8 cellular contexts compared by ENCODE assay signal in genomic region chr5:119274767-119275130, GRCh38.
DNase-seq lines count a peak whose midpoint lies in the region; ATAC-seq, FAIRE-seq and TF ChIP-seq lines count a peak whose summit lies in the region.

No MANE protein-coding gene starts in this region.

- no peak overlapping the region for H3K4ac ChIP-seq in neuronal stem cell (ENCODE audit: low read length)

- ATAC-seq in HG02852 (IDR thresholded peaks at IDR 0.05; ENCODE audit: unreplicated experiment) (peak; percentile 40), HG03097 (IDR thresholded peaks at IDR 0.05; ENCODE audit: low FRiP score, unreplicated experiment) (no peak), upper lobe of right lung (no peak)

- H3K4me3 ChIP-seq in SU-DHL-6 (ENCODE audit: insufficient read depth, low read length, poor library complexity, severe bottlenecking) = peak overlapping the region; percentile 39
- H3K4me3 ChIP-seq in hepatocyte = no peak overlapping the region
- no peak overlapping the region for H3K4me3 ChIP-seq in upper lobe of right lung
- no peak overlapping the region for H3K4me3 ChIP-seq in neuronal stem cell (ENCODE audit: low read length in 2 of 2)

- intact Hi-C loops in upper lobe of right lung (cut with DNase I) = no loop called here

- no peak overlapping the region for H3K14ac ChIP-seq in neuronal stem cell (ENCODE audit: low read length)

- peaks cover 59% of the 10 kb centered on the region for H3F3A ChIP-seq in SU-DHL-6 (ENCODE audit: insufficient read depth)

- peak overlapping the region; percentile 85 for H3K4me2 ChIP-seq in SU-DHL-6 (ENCODE audit: low read depth, low read length, poor library complexity, severe bottlenecking)
- peak overlapping the region; percentile 11 for H3K4me2 ChIP-seq in hepatocyte
- H3K4me2 ChIP-seq in neuronal stem cell (ENCODE audit: insufficient read depth, low read length, poor library complexity, severe bottlenecking) = no peak overlapping the region

- no peak overlapping the region for H2BK15ac ChIP-seq in neuronal stem cell (ENCODE audit: low read length)

- H2BK12ac ChIP-seq in neuronal stem cell (ENCODE audit: low read length) = no peak overlapping the region

- H3K27me3 ChIP-seq in SU-DHL-6 (ENCODE audit: low read length) (no peaks in the 10 kb centered on the region), hepatocyte (no peaks in the 10 kb centered on the region), upper lobe of right lung (no peaks in the 10 kb centered on the region), neuronal stem cell (ENCODE audit: control insufficient read depth in 3 of 3, insufficient read depth in 3 of 3, low read depth in 1 of 3, low read length in 3 of 3) (no peaks in the 10 kb centered on the region)

- TF ChIP-seq CTCF in SU-DHL-6 (IDR thresholded peaks at IDR 0.05; ENCODE audit: insufficient read depth, low read length, poor library complexity, severe bottlenecking) = no peak
- TF ChIP-seq CTCF in hepatocyte (IDR thresholded peaks at IDR 0.05; ENCODE audit: poor library complexity) = no peak
- TF ChIP-seq CTCF in upper lobe of right lung (IDR thresholded peaks at IDR 0.05) = no peak

- no peak overlapping the region for H2AK5ac ChIP-seq in neuronal stem cell (ENCODE audit: low read depth, low read length)

- no peak overlapping the region for H2BK5ac ChIP-seq in neuronal stem cell (ENCODE audit: low read length)

- H3K27ac ChIP-seq in SU-DHL-6 (ENCODE audit: low read depth, low read length) (peak overlapping the region; percentile 96), hepatocyte (peak overlapping the region; percentile 78), upper lobe of right lung (no peak overlapping the region), neuronal stem cell (replicated peaks; ENCODE audit: low read length) (no peak overlapping the region)

- DNase-seq in GM18507 (ENCODE audit: extremely low spot score, insufficient read length, low read depth) (no peak), hepatocyte (ENCODE audit: low spot score) (no peak), NCI-H446 (lab: John Stamatoyannopoulos, UW) (no peak), upper lobe of right lung (no peak), neuronal stem cell (ENCODE audit: low spot score) (no peak)

- H2BK120ac ChIP-seq in neuronal stem cell (ENCODE audit: low read depth, low read length) = no peak overlapping the region

- H3K9ac ChIP-seq in SU-DHL-6 (ENCODE audit: low read length) (peak overlapping the region; percentile 88), neuronal stem cell (ENCODE audit: low read depth, low read length, poor library complexity) (no peak overlapping the region)

- no peaks in the 10 kb centered on the region for H3K36me3 ChIP-seq in SU-DHL-6 (ENCODE audit: low read length)
- no peaks in the 10 kb centered on the region for H3K36me3 ChIP-seq in hepatocyte (replicated peaks; ENCODE audit: insufficient read depth, low read depth)
- no peaks in the 10 kb centered on the region for H3K36me3 ChIP-seq in upper lobe of right lung
- H3K36me3 ChIP-seq in neuronal stem cell (replicated peaks in 1 of 2; ENCODE audit: control insufficient read depth in 2 of 2, insufficient read depth in 2 of 2, low read length in 2 of 2) = no peaks in the 10 kb centered on the region

- H3K79me1 ChIP-seq in neuronal stem cell (ENCODE audit: low read depth, low read length) = no peaks in the 10 kb centered on the region

- no peak overlapping the region for H3K18ac ChIP-seq in neuronal stem cell (ENCODE audit: low read length)

- H4K20me1 ChIP-seq in SU-DHL-6 (ENCODE audit: low read depth, low read length) (no peaks in the 10 kb centered on the region; the same call in 1 of the 2 replicates), hepatocyte (ENCODE audit: insufficient read depth, poor library complexity, severe bottlenecking) (no peaks in the 10 kb centered on the region)

- no peak overlapping the region for H3K23ac ChIP-seq in neuronal stem cell (ENCODE audit: low read depth, low read length, poor library complexity)

- no peak overlapping the region for H4K91ac ChIP-seq in neuronal stem cell (ENCODE audit: low read depth, low read length, poor library complexity)

- no peaks in the 10 kb centered on the region for H3K9me3 ChIP-seq in SU-DHL-6 (ENCODE audit: insufficient read depth, low read length)
- no peaks in the 10 kb centered on the region for H3K9me3 ChIP-seq in hepatocyte (ENCODE audit: low read depth)
- no peaks in the 10 kb centered on the region for H3K9me3 ChIP-seq in upper lobe of right lung
- H3K9me3 ChIP-seq in neuronal stem cell (replicated peaks in 1 of 2; ENCODE audit: control insufficient read depth in 2 of 2, insufficient read depth in 1 of 2, low read depth in 1 of 2, low read length in 2 of 2) = no peaks in the 10 kb centered on the region

- H2AFZ ChIP-seq in SU-DHL-6 (ENCODE audit: low read depth, low read length, severe bottlenecking) = no peak overlapping the region
- H2AFZ ChIP-seq in hepatocyte = no peak overlapping the region
- no peak overlapping the region for H2AFZ ChIP-seq in neuronal stem cell (ENCODE audit: low read length)

- H3K4me1 ChIP-seq in hepatocyte (ENCODE audit: insufficient read depth) (peaks cover 30% of the 10 kb centered on the region), upper lobe of right lung (peaks cover 34% of the 10 kb centered on the region), neuronal stem cell (ENCODE audit: control insufficient read depth in 2 of 2, insufficient read depth in 1 of 2, low read depth in 1 of 2, low read length in 2 of 2) (peaks cover 0 to 4% of the 10 kb centered on the region in 2 donors)

- H3K9me2 ChIP-seq in SU-DHL-6 (replicated peaks; ENCODE audit: insufficient read depth, low read length) (no peaks in the 10 kb centered on the region), hepatocyte (replicated peaks; ENCODE audit: insufficient read depth) (no peaks in the 10 kb centered on the region)

- no peak overlapping the region for H4K8ac ChIP-seq in neuronal stem cell (ENCODE audit: low read depth, low read length)

- peak; percentile 77 for FAIRE-seq in GM18507 (lab: Jason Lieb, UNC)

- H3K79me2 ChIP-seq in SU-DHL-6 (ENCODE audit: insufficient read depth, low read length) (peaks cover 82% of the 10 kb centered on the region), hepatocyte (peaks cover 51% of the 10 kb centered on the region)

Comparison
In these comparisons a context has a peak if more than half of its experiments do, and no peak if none do; other contexts are left out.
1. H3K27ac ChIP-seq: peak in SU-DHL-6 (single experiment) and hepatocyte (single experiment); none in upper lobe of right lung (single experiment) and neuronal stem cell (single experiment).